In the genomic region with DNA sequence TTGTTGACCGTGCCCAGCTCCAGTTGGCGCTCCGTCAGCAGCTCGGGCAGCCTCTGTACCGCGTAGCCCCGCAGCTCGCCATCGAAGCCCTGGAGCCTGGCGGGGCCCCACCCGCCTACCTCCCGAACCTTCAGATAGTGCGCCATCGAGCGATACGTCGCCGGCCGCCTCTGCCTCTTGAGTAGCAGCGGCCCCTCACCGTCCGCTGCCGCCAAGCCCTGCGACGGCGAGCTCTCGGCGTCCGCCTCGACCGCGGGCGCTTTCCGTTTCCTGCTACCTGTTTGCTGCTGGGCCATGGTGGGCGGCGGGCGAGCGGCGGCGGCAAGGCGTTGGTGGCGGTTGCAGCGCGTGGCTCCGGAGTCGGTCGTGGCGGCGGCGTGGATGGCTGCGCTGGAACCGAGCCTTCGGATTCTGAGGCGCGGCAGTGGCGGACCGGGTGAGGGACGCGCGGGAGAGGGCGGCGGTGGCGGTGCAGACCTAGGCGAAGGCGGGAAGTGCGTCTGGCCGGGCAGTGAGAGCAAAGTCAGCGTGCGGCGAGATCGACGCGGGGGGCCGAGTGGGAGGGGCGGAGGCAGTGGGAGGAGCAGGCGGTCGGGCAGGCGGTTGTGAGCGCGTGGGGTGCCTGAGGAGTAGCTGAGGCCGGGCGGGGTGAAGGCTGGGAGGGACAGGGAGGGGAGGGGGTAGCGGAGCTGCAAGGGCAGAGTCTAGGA, we compare ENCODE assay signal across 1 cellular context.
TF ChIP-seq lines count a peak whose summit lies in the region.

Gene DCAF12L1, minus strand, starts transcription at position 502 of the 710 bp plus-strand sequence. Its CDS starts 206 bp downstream, at position 296.

TF ChIP-seq in endothelial cell of umbilical vein, 7 proteins besides CTCF, POLR2A, EP300 and RAD21:
- TF ChIP-seq FOS (IDR thresholded peaks at IDR 0.05; ENCODE audit: borderline replicate concordance, insufficient read depth, low read length) = no peak
- TF ChIP-seq, protein P1, sequence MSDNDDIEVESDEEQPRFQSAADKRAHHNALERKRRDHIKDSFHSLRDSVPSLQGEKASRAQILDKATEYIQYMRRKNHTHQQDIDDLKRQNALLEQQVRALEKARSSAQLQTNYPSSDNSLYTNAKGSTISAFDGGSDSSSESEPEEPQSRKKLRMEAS (IDR thresholded peaks at IDR 0.05; ENCODE audit: insufficient read depth, insufficient read length) = no peak
- TF ChIP-seq JUN (IDR thresholded peaks at IDR 0.05; ENCODE audit: borderline replicate concordance, insufficient read depth, insufficient read length, low read depth) = no peak
- TF ChIP-seq POLR2AphosphoS5 (IDR thresholded peaks at IDR 0.05; ENCODE audit: insufficient read depth, low read depth, low read length) = no peak
- no peak for TF ChIP-seq GATA2 (IDR thresholded peaks at IDR 0.05; ENCODE audit: insufficient read depth, insufficient read length, low read depth, low read length)
- TF ChIP-seq EZH2 (IDR thresholded peaks at IDR 0.05; ENCODE audit: borderline replicate concordance, low read depth, low read length, severe bottlenecking) = no peak
